2 cellular contexts compared by ENCODE assay signal in the genomic region with DNA sequence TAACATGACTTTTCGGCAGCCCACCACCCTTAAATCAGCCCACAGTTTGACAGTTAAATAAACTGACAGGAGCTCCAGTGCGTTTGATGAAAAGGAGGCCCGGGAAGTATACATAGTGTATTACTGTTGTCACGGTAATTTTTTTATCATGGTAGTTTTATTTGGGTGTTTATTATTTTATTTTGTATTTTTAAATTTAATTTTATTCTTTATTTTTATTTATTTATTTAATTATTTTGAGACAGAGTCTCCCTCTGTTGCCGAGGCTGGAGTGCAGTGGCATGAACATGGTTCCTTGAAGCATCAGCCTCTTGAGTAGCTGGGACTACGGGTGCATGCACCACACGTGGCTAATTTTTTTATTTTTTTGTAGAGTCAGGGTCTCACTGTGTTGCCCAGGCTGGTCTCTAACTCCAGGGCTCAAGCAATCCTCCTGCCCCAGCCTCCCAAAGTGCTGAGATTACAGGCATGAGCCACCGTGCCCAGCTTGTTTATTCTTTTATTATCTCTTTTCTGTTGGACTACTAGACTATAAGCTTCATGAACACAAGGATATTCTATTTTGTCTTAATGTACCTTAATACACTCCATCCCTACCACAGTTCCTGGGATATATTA.
A peak's percentile ranks its signal among the peaks of the same experiment; 100 is the strongest.
TF ChIP-seq lines count a peak whose summit lies in the region.

No MANE protein-coding gene starts in this region.

TF ChIP-seq in GM23338, 12 proteins besides CTCF, POLR2A, EP300 and RAD21 (continues in another document):
- TF ChIP-seq, protein P1, sequence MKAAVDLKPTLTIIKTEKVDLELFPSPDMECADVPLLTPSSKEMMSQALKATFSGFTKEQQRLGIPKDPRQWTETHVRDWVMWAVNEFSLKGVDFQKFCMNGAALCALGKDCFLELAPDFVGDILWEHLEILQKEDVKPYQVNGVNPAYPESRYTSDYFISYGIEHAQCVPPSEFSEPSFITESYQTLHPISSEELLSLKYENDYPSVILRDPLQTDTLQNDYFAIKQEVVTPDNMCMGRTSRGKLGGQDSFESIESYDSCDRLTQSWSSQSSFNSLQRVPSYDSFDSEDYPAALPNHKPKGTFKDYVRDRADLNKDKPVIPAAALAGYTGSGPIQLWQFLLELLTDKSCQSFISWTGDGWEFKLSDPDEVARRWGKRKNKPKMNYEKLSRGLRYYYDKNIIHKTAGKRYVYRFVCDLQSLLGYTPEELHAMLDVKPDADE (IDR thresholded peaks at IDR 0.05): no peak
- TF ChIP-seq, protein P2, sequence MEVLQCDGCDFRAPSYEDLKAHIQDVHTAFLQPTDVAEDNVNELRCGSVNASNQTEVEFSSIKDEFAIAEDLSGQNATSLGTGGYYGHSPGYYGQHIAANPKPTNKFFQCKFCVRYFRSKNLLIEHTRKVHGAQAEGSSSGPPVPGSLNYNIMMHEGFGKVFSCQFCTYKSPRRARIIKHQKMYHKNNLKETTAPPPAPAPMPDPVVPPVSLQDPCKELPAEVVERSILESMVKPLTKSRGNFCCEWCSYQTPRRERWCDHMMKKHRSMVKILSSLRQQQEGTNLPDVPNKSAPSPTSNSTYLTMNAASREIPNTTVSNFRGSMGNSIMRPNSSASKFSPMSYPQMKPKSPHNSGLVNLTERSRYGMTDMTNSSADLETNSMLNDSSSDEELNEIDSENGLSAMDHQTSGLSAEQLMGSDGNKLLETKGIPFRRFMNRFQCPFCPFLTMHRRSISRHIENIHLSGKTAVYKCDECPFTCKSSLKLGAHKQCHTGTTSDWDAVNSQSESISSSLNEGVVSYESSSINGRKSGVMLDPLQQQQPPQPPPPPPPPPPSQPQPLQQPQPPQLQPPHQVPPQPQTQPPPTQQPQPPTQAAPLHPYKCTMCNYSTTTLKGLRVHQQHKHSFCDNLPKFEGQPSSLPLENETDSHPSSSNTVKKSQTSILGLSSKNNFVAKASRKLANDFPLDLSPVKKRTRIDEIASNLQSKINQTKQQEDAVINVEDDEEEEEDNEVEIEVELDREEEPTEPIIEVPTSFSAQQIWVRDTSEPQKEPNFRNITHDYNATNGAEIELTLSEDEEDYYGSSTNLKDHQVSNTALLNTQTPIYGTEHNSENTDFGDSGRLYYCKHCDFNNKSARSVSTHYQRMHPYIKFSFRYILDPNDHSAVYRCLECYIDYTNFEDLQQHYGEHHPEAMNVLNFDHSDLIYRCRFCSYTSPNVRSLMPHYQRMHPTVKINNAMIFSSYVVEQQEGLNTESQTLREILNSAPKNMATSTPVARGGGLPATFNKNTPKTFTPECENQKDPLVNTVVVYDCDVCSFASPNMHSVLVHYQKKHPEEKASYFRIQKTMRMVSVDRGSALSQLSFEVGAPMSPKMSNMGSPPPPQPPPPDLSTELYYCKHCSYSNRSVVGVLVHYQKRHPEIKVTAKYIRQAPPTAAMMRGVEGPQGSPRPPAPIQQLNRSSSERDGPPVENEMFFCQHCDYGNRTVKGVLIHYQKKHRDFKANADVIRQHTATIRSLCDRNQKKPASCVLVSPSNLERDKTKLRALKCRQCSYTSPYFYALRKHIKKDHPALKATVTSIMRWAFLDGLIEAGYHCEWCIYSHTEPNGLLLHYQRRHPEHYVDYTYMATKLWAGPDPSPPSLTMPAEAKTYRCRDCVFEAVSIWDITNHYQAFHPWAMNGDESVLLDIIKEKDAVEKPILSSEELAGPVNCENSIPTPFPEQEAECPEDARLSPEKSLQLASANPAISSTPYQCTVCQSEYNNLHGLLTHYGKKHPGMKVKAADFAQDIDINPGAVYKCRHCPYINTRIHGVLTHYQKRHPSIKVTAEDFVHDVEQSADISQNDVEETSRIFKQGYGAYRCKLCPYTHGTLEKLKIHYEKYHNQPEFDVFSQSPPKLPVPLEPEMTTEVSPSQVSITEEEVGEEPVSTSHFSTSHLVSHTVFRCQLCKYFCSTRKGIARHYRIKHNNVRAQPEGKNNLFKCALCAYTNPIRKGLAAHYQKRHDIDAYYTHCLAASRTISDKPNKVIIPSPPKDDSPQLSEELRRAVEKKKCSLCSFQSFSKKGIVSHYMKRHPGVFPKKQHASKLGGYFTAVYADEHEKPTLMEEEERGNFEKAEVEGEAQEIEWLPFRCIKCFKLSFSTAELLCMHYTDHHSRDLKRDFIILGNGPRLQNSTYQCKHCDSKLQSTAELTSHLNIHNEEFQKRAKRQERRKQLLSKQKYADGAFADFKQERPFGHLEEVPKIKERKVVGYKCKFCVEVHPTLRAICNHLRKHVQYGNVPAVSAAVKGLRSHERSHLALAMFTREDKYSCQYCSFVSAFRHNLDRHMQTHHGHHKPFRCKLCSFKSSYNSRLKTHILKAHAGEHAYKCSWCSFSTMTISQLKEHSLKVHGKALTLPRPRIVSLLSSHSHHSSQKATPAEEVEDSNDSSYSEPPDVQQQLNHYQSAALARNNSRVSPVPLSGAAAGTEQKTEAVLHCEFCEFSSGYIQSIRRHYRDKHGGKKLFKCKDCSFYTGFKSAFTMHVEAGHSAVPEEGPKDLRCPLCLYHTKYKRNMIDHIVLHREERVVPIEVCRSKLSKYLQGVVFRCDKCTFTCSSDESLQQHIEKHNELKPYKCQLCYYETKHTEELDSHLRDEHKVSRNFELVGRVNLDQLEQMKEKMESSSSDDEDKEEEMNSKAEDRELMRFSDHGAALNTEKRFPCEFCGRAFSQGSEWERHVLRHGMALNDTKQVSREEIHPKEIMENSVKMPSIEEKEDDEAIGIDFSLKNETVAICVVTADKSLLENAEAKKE (CRISPR knock-in tag; IDR thresholded peaks at IDR 0.05): no peak
- TF ChIP-seq EZH2phosphoT487 (IDR thresholded peaks at IDR 0.05; ENCODE audit: unreplicated experiment) (no peak), ZNF331 (CRISPR knock-in tag; IDR thresholded peaks at IDR 0.05; ENCODE audit: low read depth) (no peak), EZH2 (IDR thresholded peaks at IDR 0.05; ENCODE audit: low read depth, unreplicated experiment) (no peak), CREB1 (CRISPR knock-in tag; IDR thresholded peaks at IDR 0.05; ENCODE audit: low read depth) (no peak), NANOG (IDR thresholded peaks at IDR 0.05; ENCODE audit: borderline replicate concordance) (no peak)
- TF ChIP-seq, protein P3, sequence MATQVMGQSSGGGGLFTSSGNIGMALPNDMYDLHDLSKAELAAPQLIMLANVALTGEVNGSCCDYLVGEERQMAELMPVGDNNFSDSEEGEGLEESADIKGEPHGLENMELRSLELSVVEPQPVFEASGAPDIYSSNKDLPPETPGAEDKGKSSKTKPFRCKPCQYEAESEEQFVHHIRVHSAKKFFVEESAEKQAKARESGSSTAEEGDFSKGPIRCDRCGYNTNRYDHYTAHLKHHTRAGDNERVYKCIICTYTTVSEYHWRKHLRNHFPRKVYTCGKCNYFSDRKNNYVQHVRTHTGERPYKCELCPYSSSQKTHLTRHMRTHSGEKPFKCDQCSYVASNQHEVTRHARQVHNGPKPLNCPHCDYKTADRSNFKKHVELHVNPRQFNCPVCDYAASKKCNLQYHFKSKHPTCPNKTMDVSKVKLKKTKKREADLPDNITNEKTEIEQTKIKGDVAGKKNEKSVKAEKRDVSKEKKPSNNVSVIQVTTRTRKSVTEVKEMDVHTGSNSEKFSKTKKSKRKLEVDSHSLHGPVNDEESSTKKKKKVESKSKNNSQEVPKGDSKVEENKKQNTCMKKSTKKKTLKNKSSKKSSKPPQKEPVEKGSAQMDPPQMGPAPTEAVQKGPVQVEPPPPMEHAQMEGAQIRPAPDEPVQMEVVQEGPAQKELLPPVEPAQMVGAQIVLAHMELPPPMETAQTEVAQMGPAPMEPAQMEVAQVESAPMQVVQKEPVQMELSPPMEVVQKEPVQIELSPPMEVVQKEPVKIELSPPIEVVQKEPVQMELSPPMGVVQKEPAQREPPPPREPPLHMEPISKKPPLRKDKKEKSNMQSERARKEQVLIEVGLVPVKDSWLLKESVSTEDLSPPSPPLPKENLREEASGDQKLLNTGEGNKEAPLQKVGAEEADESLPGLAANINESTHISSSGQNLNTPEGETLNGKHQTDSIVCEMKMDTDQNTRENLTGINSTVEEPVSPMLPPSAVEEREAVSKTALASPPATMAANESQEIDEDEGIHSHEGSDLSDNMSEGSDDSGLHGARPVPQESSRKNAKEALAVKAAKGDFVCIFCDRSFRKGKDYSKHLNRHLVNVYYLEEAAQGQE (IDR thresholded peaks at IDR 0.05; ENCODE audit: unreplicated experiment): no peak

TF ChIP-seq in K562, 482 proteins besides CTCF, POLR2A, EP300 and RAD21:
- TF ChIP-seq PTRF (tag; IDR thresholded peaks at IDR 0.05) (no peak), ZNF121 (CRISPR knock-in tag; conservative IDR thresholded peaks at IDR 0.05) (peak; percentile 45)
